Comparison of ENCODE assay signal across 12 cellular contexts in genomic region chr6:1131285-1132079, GRCh38.
A peak's percentile ranks its signal among the peaks of the same experiment; 100 is the strongest.
DNase-seq lines count a peak whose midpoint lies in the region; ATAC-seq and TF ChIP-seq lines count a peak whose summit lies in the region.
"Had no signal": no experiment of that assay in that cellular context is flagged by ENCODE, and none has a peak within 500 bp of the region (broad histone marks: within the 10 kb centered on the region; RNA-seq: fewer than 3 reads in every experiment).

No MANE protein-coding gene starts in this region.

- H3K27ac ChIP-seq in upper lobe of right lung = no peak overlapping the region
- H3K27ac ChIP-seq: HL-60 had no signal

- H3K27ac Mint-ChIP-seq in activated naive CD8-positive, alpha-beta T cell = peak overlapping the region; percentile 5
- H3K27ac Mint-ChIP-seq in activated naive CD8-positive, alpha-beta T cell treated with anti-CD3 and anti-CD28 coated beads for 36 hours = no peak overlapping the region
- H3K27ac Mint-ChIP-seq in brain = peak overlapping the region in 3 of 5 experiments; percentile 25 to 80 (median 40)
- H3K27ac Mint-ChIP-seq in T-helper 17 cell = no peak overlapping the region
- H3K27ac Mint-ChIP-seq: H9 had no signal

- no peaks in the 10 kb centered on the region for H3K36me3 Mint-ChIP-seq in activated naive CD8-positive, alpha-beta T cell
- no peaks in the 10 kb centered on the region for H3K36me3 Mint-ChIP-seq in activated naive CD8-positive, alpha-beta T cell treated with anti-CD3 and anti-CD28 coated beads for 36 hours
- H3K36me3 Mint-ChIP-seq in brain (no peaks in the 10 kb centered on the region), T-helper 17 cell (ENCODE audit: low read depth) (no peaks in the 10 kb centered on the region)

- no peaks in the 10 kb centered on the region for H3K27me3 ChIP-seq in upper lobe of right lung

- H3K36me3 ChIP-seq in upper lobe of right lung = no peaks in the 10 kb centered on the region

- intact Hi-C loops in upper lobe of right lung (cut with DNase I) = no loop called here

- ATAC-seq in left lobe of liver (peak; percentile 47), upper lobe of right lung (peak; percentile 82), T-helper 17 cell (no peak), HG02970 (IDR thresholded peaks at IDR 0.05; ENCODE audit: low FRiP score, unreplicated experiment) (no peak)

- no peak for DNase-seq in activated naive CD8-positive, alpha-beta T cell treated with anti-CD3 and anti-CD28 coated beads for 36 hours
- DNase-seq in left lobe of liver (ENCODE audit: low spot score) = no peak
- DNase-seq in upper lobe of right lung = no peak
- DNase-seq in T-helper 17 cell = no peak
- DNase-seq in occipital lobe (lab: John Stamatoyannopoulos, UW) = no peak
- DNase-seq: 8988T, H9, SK-N-SH had no signal

- no peaks in the 10 kb centered on the region for H3K9me3 Mint-ChIP-seq in activated naive CD8-positive, alpha-beta T cell (ENCODE audit: low read depth)
- no peaks in the 10 kb centered on the region for H3K9me3 Mint-ChIP-seq in activated naive CD8-positive, alpha-beta T cell treated with anti-CD3 and anti-CD28 coated beads for 36 hours
- no peaks in the 10 kb centered on the region for H3K9me3 Mint-ChIP-seq in brain
- H3K9me3 Mint-ChIP-seq: H9 had no signal

- H3K4me1 ChIP-seq in upper lobe of right lung = peaks cover 2% of the 10 kb centered on the region

- H3K9me3 ChIP-seq in upper lobe of right lung (no peaks in the 10 kb centered on the region), T-helper 17 cell (ENCODE audit: control insufficient read depth, low read length, poor library complexity, severe bottlenecking) (no peaks in the 10 kb centered on the region)
- H3K9me3 ChIP-seq: SK-N-SH had no signal

- TF ChIP-seq CTCF in brain (conservative IDR thresholded peaks at IDR 0.05) = no peak
- no peak for TF ChIP-seq CTCF in upper lobe of right lung (IDR thresholded peaks at IDR 0.05)

- H3K4me3 Mint-ChIP-seq in activated naive CD8-positive, alpha-beta T cell = no peak overlapping the region
- no peak overlapping the region for H3K4me3 Mint-ChIP-seq in activated naive CD8-positive, alpha-beta T cell treated with anti-CD3 and anti-CD28 coated beads for 36 hours
- no peak overlapping the region for H3K4me3 Mint-ChIP-seq in brain
- no peak overlapping the region for H3K4me3 Mint-ChIP-seq in T-helper 17 cell
- H3K4me3 Mint-ChIP-seq: H9 had no signal

- H3K4me3 ChIP-seq in upper lobe of right lung = no peak overlapping the region

- peaks cover 2% of the 10 kb centered on the region for H3K27me3 Mint-ChIP-seq in activated naive CD8-positive, alpha-beta T cell
- peaks cover 15% of the 10 kb centered on the region for H3K27me3 Mint-ChIP-seq in activated naive CD8-positive, alpha-beta T cell treated with anti-CD3 and anti-CD28 coated beads for 36 hours
- peaks cover 14% of the 10 kb centered on the region for H3K27me3 Mint-ChIP-seq in brain
- peaks cover 8% of the 10 kb centered on the region for H3K27me3 Mint-ChIP-seq in T-helper 17 cell

- H3K4me1 Mint-ChIP-seq in activated naive CD8-positive, alpha-beta T cell (ENCODE audit: low read depth) = no peaks in the 10 kb centered on the region
- no peaks in the 10 kb centered on the region for H3K4me1 Mint-ChIP-seq in activated naive CD8-positive, alpha-beta T cell treated with anti-CD3 and anti-CD28 coated beads for 36 hours
- peaks cover 29% of the 10 kb centered on the region for H3K4me1 Mint-ChIP-seq in brain
- H3K4me1 Mint-ChIP-seq in T-helper 17 cell = peaks cover 5% of the 10 kb centered on the region

Comparison
In these comparisons a context has a peak if more than half of its experiments do, and no peak if none do; other contexts are left out.
1. H3K27ac Mint-ChIP-seq: peak in activated naive CD8-positive, alpha-beta T cell (single experiment) and brain (3 of 5); none in activated naive CD8-positive, alpha-beta T cell treated with anti-CD3 and anti-CD28 coated beads for 36 hours (single experiment) and T-helper 17 cell (single experiment).
2. ATAC-seq: peak in left lobe of liver (single experiment) and upper lobe of right lung (single experiment); none in T-helper 17 cell (single experiment) and HG02970 (single experiment).